Comparison of ENCODE assay signal across 22 cellular contexts in genomic region chr2:21427606-21428005, GRCh38.
DNase-seq lines count a peak whose midpoint lies in the region; ATAC-seq and TF ChIP-seq lines count a peak whose summit lies in the region.
"Had no signal": no experiment of that assay in that cellular context is flagged by ENCODE, and none has a peak within 500 bp of the region (broad histone marks: within the 10 kb centered on the region; RNA-seq: fewer than 3 reads in every experiment).

No MANE protein-coding gene starts in this region.

- H3K4me3 Mint-ChIP-seq in activated T-helper 1 cell treated with anti-CD3 and anti-CD28 coated beads, Interleukin-12 subunit alpha, Interleukin-12 subunit beta, Interleukin-2, Interleukin-4 antibody, amounts not matched to agents 30 ng/mL and 10 ng/mL and 1 ng/mL, durations not matched to agents 14 hours and 24 hours and 36 hours: no peak overlapping the region
- no peak overlapping the region for H3K4me3 Mint-ChIP-seq in Calu3 (ENCODE audit: low read depth, unreplicated experiment)
- H3K4me3 Mint-ChIP-seq: CD14-positive monocyte; stimulated activated naive B cell treated with anti-CD40 and anti-IgM and Interleukin-4, amounts not matched to agents 10 μg/mL and 1 μg/mL and 100 μg/mL, for 72 hours; T-cell had no signal

- DNase-seq in activated T-helper 1 cell treated with anti-CD3 and anti-CD28 coated beads, Interleukin-12 subunit alpha, Interleukin-12 subunit beta, Interleukin-2, Interleukin-4 antibody, amounts not matched to agents 30 ng/mL and 10 ng/mL and 1 ng/mL, durations not matched to agents 14 hours and 24 hours and 36 hours (ENCODE audit: low spot score): no peak
- DNase-seq in Calu3 (no peak), G401 (ENCODE audit: low spot score) (no peak), OCI-M2 (lab: John Stamatoyannopoulos, UW; ENCODE audit: unreplicated experiment) (no peak)
- DNase-seq: activated CD8-positive, alpha-beta memory T cell treated with anti-CD3 and anti-CD28 coated beads, Interleukin-2, amount 50 U/mL, for 4 hours; brain microvascular endothelial cell; colonic mucosa; DMS 273 treated with DMSO at 0.1 percent for 48 hours; NCI-H1436 treated with DMSO at 0.1 percent for 48 hours; NCI-H524 treated with DMSO at 0.1 percent for 48 hours; psoas muscle; Right ventricle myocardium superior; stimulated activated CD4-positive, alpha-beta T cell treated with anti-CD3 and anti-CD28 coated beads, Interleukin-2, amount 100 ng/mL, for 24 hours; stimulated activated naive B cell treated with anti-CD40 and anti-IgM and Interleukin-4, amounts not matched to agents 10 μg/mL and 1 μg/mL and 100 μg/mL, for 72 hours; T-cell; testis had no signal

- H3K27me3 ChIP-seq in BLaER1: no peaks in the 10 kb centered on the region
- H3K27me3 ChIP-seq: brain microvascular endothelial cell, colonic mucosa, testis had no signal

- intact Hi-C loops in activated T-helper 1 cell treated with anti-CD3 and anti-CD28 coated beads, Interleukin-12 subunit alpha, Interleukin-12 subunit beta, Interleukin-2, Interleukin-4 antibody, amounts not matched to agents 30 ng/mL and 10 ng/mL and 1 ng/mL, durations not matched to agents 14 hours and 24 hours and 36 hours (cut with micrococcal nuclease): no loop called here
- intact Hi-C loops in Calu3 (cut with micrococcal nuclease; ENCODE audit: unreplicated experiment): no loop called here

- H3K9me3 Mint-ChIP-seq in activated T-helper 1 cell treated with anti-CD3 and anti-CD28 coated beads, Interleukin-12 subunit alpha, Interleukin-12 subunit beta, Interleukin-2, Interleukin-4 antibody, amounts not matched to agents 30 ng/mL and 10 ng/mL and 1 ng/mL, durations not matched to agents 14 hours and 24 hours and 36 hours: peaks cover 15% of the 10 kb centered on the region
- H3K9me3 Mint-ChIP-seq in Calu3 (ENCODE audit: low read depth, unreplicated experiment): peaks cover 19% of the 10 kb centered on the region

- 0 out of 2 replicates have a peak, but pooled peaks cover 1% of the 10 kb centered on the region for H3K9me3 ChIP-seq in BLaER1
- H3K9me3 ChIP-seq: colonic mucosa, psoas muscle, testis had no signal

- no peak overlapping the region for H3K4me3 ChIP-seq in BLaER1
- H3K4me3 ChIP-seq: colonic mucosa, psoas muscle, skin epidermis, testis had no signal

- H3K36me3 ChIP-seq in BLaER1: no peaks in the 10 kb centered on the region
- H3K36me3 ChIP-seq: brain microvascular endothelial cell, colonic mucosa had no signal

- H3K27me3 Mint-ChIP-seq in activated T-helper 1 cell treated with anti-CD3 and anti-CD28 coated beads, Interleukin-12 subunit alpha, Interleukin-12 subunit beta, Interleukin-2, Interleukin-4 antibody, amounts not matched to agents 30 ng/mL and 10 ng/mL and 1 ng/mL, durations not matched to agents 14 hours and 24 hours and 36 hours (ENCODE audit: insufficient read depth): no peaks in the 10 kb centered on the region
- no peaks in the 10 kb centered on the region for H3K27me3 Mint-ChIP-seq in Calu3 (ENCODE audit: unreplicated experiment)
- H3K27me3 Mint-ChIP-seq: stimulated activated naive B cell treated with anti-CD40 and anti-IgM and Interleukin-4, amounts not matched to agents 10 μg/mL and 1 μg/mL and 100 μg/mL, for 72 hours; T-cell had no signal

- no peak for TF ChIP-seq CTCF in Calu3 (IDR thresholded peaks at IDR 0.05; ENCODE audit: unreplicated experiment)

- H3K9ac ChIP-seq in BLaER1: no peak overlapping the region

- CTCF ChIA-PET in Calu3 (lab: Charles Lee): no interaction called here

- H3K27ac Mint-ChIP-seq in activated T-helper 1 cell treated with anti-CD3 and anti-CD28 coated beads, Interleukin-12 subunit alpha, Interleukin-12 subunit beta, Interleukin-2, Interleukin-4 antibody, amounts not matched to agents 30 ng/mL and 10 ng/mL and 1 ng/mL, durations not matched to agents 14 hours and 24 hours and 36 hours: peak overlapping the region; percentile 38
- no peak overlapping the region for H3K27ac Mint-ChIP-seq in Calu3 (ENCODE audit: unreplicated experiment)
- H3K27ac Mint-ChIP-seq: stimulated activated naive B cell treated with anti-CD40 and anti-IgM and Interleukin-4, amounts not matched to agents 10 μg/mL and 1 μg/mL and 100 μg/mL, for 72 hours; T-cell had no signal

- H3K36me3 Mint-ChIP-seq in activated T-helper 1 cell treated with anti-CD3 and anti-CD28 coated beads, Interleukin-12 subunit alpha, Interleukin-12 subunit beta, Interleukin-2, Interleukin-4 antibody, amounts not matched to agents 30 ng/mL and 10 ng/mL and 1 ng/mL, durations not matched to agents 14 hours and 24 hours and 36 hours (ENCODE audit: low read depth): no peaks in the 10 kb centered on the region
- no peaks in the 10 kb centered on the region for H3K36me3 Mint-ChIP-seq in Calu3 (ENCODE audit: insufficient read depth, unreplicated experiment)
- H3K36me3 Mint-ChIP-seq: CD14-positive monocyte; stimulated activated naive B cell treated with anti-CD40 and anti-IgM and Interleukin-4, amounts not matched to agents 10 μg/mL and 1 μg/mL and 100 μg/mL, for 72 hours; T-cell had no signal

- H3K4me1 Mint-ChIP-seq in activated T-helper 1 cell treated with anti-CD3 and anti-CD28 coated beads, Interleukin-12 subunit alpha, Interleukin-12 subunit beta, Interleukin-2, Interleukin-4 antibody, amounts not matched to agents 30 ng/mL and 10 ng/mL and 1 ng/mL, durations not matched to agents 14 hours and 24 hours and 36 hours (ENCODE audit: low read depth): peaks cover 8% of the 10 kb centered on the region
- no peaks in the 10 kb centered on the region for H3K4me1 Mint-ChIP-seq in Calu3 (ENCODE audit: low read depth, unreplicated experiment)
- H3K4me1 Mint-ChIP-seq: CD14-positive monocyte; stimulated activated naive B cell treated with anti-CD40 and anti-IgM and Interleukin-4, amounts not matched to agents 10 μg/mL and 1 μg/mL and 100 μg/mL, for 72 hours; T-cell had no signal

- H4K20me1 ChIP-seq in BLaER1: no peaks in the 10 kb centered on the region

- no peak overlapping the region; the same call in 1 of the 2 replicates for H3K27ac ChIP-seq in BLaER1
- H3K27ac ChIP-seq: brain microvascular endothelial cell, colonic mucosa, psoas muscle, skin epidermis, testis had no signal

- H3K4me1 ChIP-seq in BLaER1: peaks cover 19% of the 10 kb centered on the region
- H3K4me1 ChIP-seq: colonic mucosa, psoas muscle, testis had no signal

- no TSS peak for BruUV-seq in Calu3 (replicated peaks; lab: Mats Ljungman, UMichigan)

- H3K4me2 ChIP-seq in BLaER1: peak overlapping the region; percentile 36

- peak; percentile 60 for ATAC-seq in GM18909 (IDR thresholded peaks at IDR 0.05; ENCODE audit: poor library complexity, unreplicated experiment)
- ATAC-seq in HG03108 (IDR thresholded peaks at IDR 0.05; ENCODE audit: unreplicated experiment): peak; percentile 67
- no peak for ATAC-seq in GM18517 (IDR thresholded peaks at IDR 0.05; ENCODE audit: unreplicated experiment)
- ATAC-seq: psoas muscle; stimulated activated naive B cell treated with anti-CD40 and anti-IgM and Interleukin-4, amounts not matched to agents 10 μg/mL and 1 μg/mL and 100 μg/mL, for 72 hours; T-cell had no signal

- in situ Hi-C loops in G401 (cut with HindIII; ENCODE audit: low sequenced_read_pairs): no loop called here
